17 cellular contexts compared by ENCODE assay signal in genomic region chr4:48742412-48742811, GRCh38. TPM values are rescaled to one million over a fixed set of nuclear protein-coding genes. Genes with fewer than 3 reads are reported as not detected.
A peak's percentile ranks its signal among the peaks of the same experiment; 100 is the strongest.
DNase-seq lines count a peak whose midpoint lies in the region; ATAC-seq, FAIRE-seq and TF ChIP-seq lines count a peak whose summit lies in the region.
"Had no signal": no experiment of that assay in that cellular context is flagged by ENCODE, and none has a peak within 500 bp of the region (broad histone marks: within the 10 kb centered on the region; RNA-seq: fewer than 3 reads in every experiment).

No MANE protein-coding gene starts in this region.

- H3K18ac ChIP-seq in trophoblast cell (ENCODE audit: low read length): no peak overlapping the region

- no peaks in the 10 kb centered on the region for H3K79me1 ChIP-seq in trophoblast cell (ENCODE audit: low read length)

- TF ChIP-seq CTCF in bronchial epithelial cell (IDR thresholded peaks at IDR 0.05; ENCODE audit: insufficient read depth, low read length, severe bottlenecking): no peak

- no peak overlapping the region for H2BK120ac ChIP-seq in trophoblast cell (ENCODE audit: insufficient read depth, low read length, poor library complexity)

- no peaks in the 10 kb centered on the region for H3K36me3 ChIP-seq in bronchial epithelial cell (ENCODE audit: control insufficient read depth, insufficient read depth, low read length)
- H3K36me3 ChIP-seq in trophoblast cell (ENCODE audit: control insufficient read depth in 1 of 2, insufficient read depth in 2 of 2, low read length in 2 of 2): no peaks in the 10 kb centered on the region

- H3K4me2 ChIP-seq in trophoblast cell (ENCODE audit: low read length): no peak overlapping the region

- no peak overlapping the region for H4K8ac ChIP-seq in trophoblast cell (ENCODE audit: low read depth, low read length)

- H2AK5ac ChIP-seq in trophoblast cell (ENCODE audit: low read length): no peak overlapping the region

- ATAC-seq in HG03457 (IDR thresholded peaks at IDR 0.05; ENCODE audit: unreplicated experiment): no peak
- ATAC-seq: Panc1 had no signal

- DNase-seq in AG08395 (ENCODE audit: low spot score) (peak; percentile 11), GM12892 (ENCODE audit: insufficient read length) (no peak), HPDE6-E6E7 (ENCODE audit: extremely low spot score) (peak; percentile 22), bronchial epithelial cell (ENCODE audit: low read depth) (peak; percentile 53), trophoblast cell (no peak), NCI-H446 treated with DMSO at 0.1 percent for 48 hours (lab: John Stamatoyannopoulos, UW) (no peak)
- no peak for DNase-seq in activated effector memory CD4-positive, alpha-beta T cell treated with Interleukin-2 at 50 U/mL for 16 hours
- DNase-seq: activated CD4-positive, alpha-beta T cell treated with anti-CD3 and anti-CD28 coated beads, Interleukin-2, amount 50 U/mL, for 48 hours; activated naive CD4-positive, alpha-beta T cell treated with anti-CD3 and anti-CD28 coated beads, Interleukin-2, amount 50 U/mL, for 16 hours; AML-193; DND-41; NCI-H446; stimulated activated CD4-positive, alpha-beta T cell treated with anti-CD3 and anti-CD28 coated beads, Interleukin-2, amount 100 ng/mL, for 48 hours; stimulated activated naive CD4-positive, alpha-beta T cell had no signal

- H3K27ac ChIP-seq in trophoblast cell (ENCODE audit: low read depth, low read length): no peak overlapping the region

- H3K23ac ChIP-seq in trophoblast cell (ENCODE audit: low read length): no peak overlapping the region

- no peak overlapping the region for H2BK5ac ChIP-seq in trophoblast cell (ENCODE audit: low read depth, low read length, poor library complexity)

- H2AFZ ChIP-seq in trophoblast cell (ENCODE audit: insufficient read depth, low read length, poor library complexity): no peak overlapping the region

- H3K27me3 ChIP-seq in bronchial epithelial cell (ENCODE audit: control insufficient read depth, insufficient read depth, low read length): no peaks in the 10 kb centered on the region
- H3K27me3 ChIP-seq in trophoblast cell (ENCODE audit: insufficient read depth, low read length): no peaks in the 10 kb centered on the region

- no peak overlapping the region for H3K9ac ChIP-seq in trophoblast cell (ENCODE audit: low read length)

- H2BK12ac ChIP-seq in trophoblast cell (ENCODE audit: low read length): no peak overlapping the region

- no peak overlapping the region for H4K91ac ChIP-seq in trophoblast cell (ENCODE audit: low read depth, low read length)

- H3K4me1 ChIP-seq in trophoblast cell (ENCODE audit: control insufficient read depth in 1 of 2, insufficient read depth in 2 of 2, low read length in 2 of 2): no peaks in the 10 kb centered on the region

- H3K9me3 ChIP-seq in trophoblast cell (ENCODE audit: insufficient read depth, low read depth, low read length): no peaks in the 10 kb centered on the region

- peaks cover 5% of the 10 kb centered on the region for H3K79me2 ChIP-seq in trophoblast cell (ENCODE audit: control insufficient read depth, insufficient read depth, low read length, poor library complexity)

- H3K4me3 ChIP-seq in bronchial epithelial cell (ENCODE audit: low read depth, low read length) (no peak overlapping the region), trophoblast cell (ENCODE audit: low read depth, low read length) (no peak overlapping the region)

- no peak overlapping the region for H3K4ac ChIP-seq in trophoblast cell (ENCODE audit: low read depth, low read length)

- H4K12ac ChIP-seq in trophoblast cell (ENCODE audit: low read depth, low read length): no peak overlapping the region

- TF ChIP-seq POLR2A in GM12892 (IDR thresholded peaks at IDR 0.05; ENCODE audit: low read depth, low read length): no peak

- H3K14ac ChIP-seq in trophoblast cell (ENCODE audit: low read length): no peak overlapping the region

- FAIRE-seq in GM12892 (lab: Jason Lieb, UNC): peak; percentile 68
- no peak for FAIRE-seq in bronchial epithelial cell (lab: Jason Lieb, UNC)
- FAIRE-seq: islet of Langerhans had no signal

RNA-seq across cellular contexts. Expression of gene FRYL, which starts 37.7 kb away (rescaled TPM):
- 18.9 TPM for polyA plus RNA-seq in GM12892 (2012; ENCODE audit: missing spikeins)
- total RNA-seq in bronchial epithelial cell: 43.2 and 58.8 TPM in 2 replicates
- 14.9 and 15.0 TPM in 2 replicates for polyA plus RNA-seq in trophoblast cell (2013)

Comparison
In these comparisons a context has a peak if more than half of its experiments do, and no peak if none do; other contexts are left out.
1. DNase-seq: peak in AG08395 (single experiment), HPDE6-E6E7 (single experiment) and bronchial epithelial cell (single experiment); none in GM12892 (single experiment), trophoblast cell (0 of 2), activated effector memory CD4-positive, alpha-beta T cell treated with Interleukin-2 at 50 U/mL for 16 hours (single experiment) and NCI-H446 treated with DMSO at 0.1 percent for 48 hours (single experiment).